ENCODE assay signal across 1 cellular context in genomic region chr3:39241502-39241901, GRCh38.
TF ChIP-seq lines count a peak whose summit lies in the region.

No MANE protein-coding gene starts in this region.

TF ChIP-seq in SK-N-SH treated with all-trans-retinoic acid at 6 μM for 48 hours, 23 proteins besides CTCF, POLR2A, EP300 and RAD21 (continued from another document):
- TF ChIP-seq TSHZ2 (CRISPR knock-in tag; IDR thresholded peaks at IDR 0.05), result no peak
- TF ChIP-seq BACH2 (CRISPR knock-in tag; IDR thresholded peaks at IDR 0.05; ENCODE audit: borderline replicate concordance), result no peak
